1 cellular context compared by ENCODE assay signal in genomic region chr1:201917362-201918033, GRCh38.
A peak's percentile ranks its signal among the peaks of the same experiment; 100 is the strongest.
TF ChIP-seq lines count a peak whose summit lies in the region.

No MANE protein-coding gene starts in this region.

TF ChIP-seq in K562, 482 proteins besides CTCF, POLR2A, EP300 and RAD21 (continued from another document and continues in another):
- TF ChIP-seq ZBTB33 (CRISPR knock-in tag; IDR thresholded peaks at IDR 0.05) (0 out of 2 replicates have a peak, but pooled peaks have one; percentile 42), ZNF609 (CRISPR knock-in tag; IDR thresholded peaks at IDR 0.05; ENCODE audit: borderline replicate concordance) (0 out of 2 replicates have a peak, but pooled peaks have one; percentile 30), TFE3 (CRISPR knock-in tag; IDR thresholded peaks at IDR 0.05) (no peak), FOSL1 (tag; conservative IDR thresholded peaks at IDR 0.05) (peak; percentile 86), JUND (IDR thresholded peaks at IDR 0.05; ENCODE audit: borderline replicate concordance, low read depth, low read length) (peak; percentile 77), JUND (tag; IDR thresholded peaks at IDR 0.05; ENCODE audit: borderline replicate concordance, low read depth, low read length) (peak; percentile 71; the same call in 1 of the 3 replicates), NR2C1 (IDR thresholded peaks at IDR 0.05) (no peak), NR2C1 (tag; IDR thresholded peaks at IDR 0.05) (0 out of 2 replicates have a peak, but pooled peaks have one; percentile 13), TRIM28 (IDR thresholded peaks at IDR 0.05) (no peak), ZFX (CRISPR knock-in tag; IDR thresholded peaks at IDR 0.05) (0 out of 2 replicates have a peak, but pooled peaks have one; percentile 24), NFXL1 (CRISPR knock-in tag; IDR thresholded peaks at IDR 0.05) (0 out of 2 replicates have a peak, but pooled peaks have one; percentile 30), CUX1 (CRISPR knock-in tag; IDR thresholded peaks at IDR 0.05) (no peak), FOXK2 (conservative IDR thresholded peaks at IDR 0.05 in 1 of 2, IDR thresholded peaks at IDR 0.05 in 1 of 2; ENCODE audit: low read depth in 2 of 2) (0 out of 4 replicates have a peak, but pooled peaks of 1 of the 2 experiments have one; percentile 20), THAP12 (CRISPR knock-in tag; IDR thresholded peaks at IDR 0.05) (no peak), PTBP1 (IDR thresholded peaks at IDR 0.05; ENCODE audit: low read depth, low read length) (no peak), KHSRP (IDR thresholded peaks at IDR 0.05) (no peak), ZNF316 (IDR thresholded peaks at IDR 0.05) (no peak), ERF (CRISPR knock-in tag; IDR thresholded peaks at IDR 0.05) (no peak), RBM15 (IDR thresholded peaks at IDR 0.05; ENCODE audit: insufficient read depth, low read length) (no peak), JUNB (CRISPR knock-in tag; conservative IDR thresholded peaks at IDR 0.05) (peak; percentile 59; the same call in 1 of the 2 replicates), NBN (IDR thresholded peaks at IDR 0.05; ENCODE audit: low read depth) (no peak), ZNF445 (CRISPR knock-in tag; IDR thresholded peaks at IDR 0.05; ENCODE audit: low read depth) (peak; percentile 56; the same call in 1 of the 2 replicates), ZBTB11 (CRISPR knock-in tag; IDR thresholded peaks at IDR 0.05) (peak in 1 of 3 experiments; percentile 42; a peak in 1 of 6 replicates), RHOXF2B (CRISPR knock-in tag; conservative IDR thresholded peaks at IDR 0.05) (no peak), PYGO2 (tag; IDR thresholded peaks at IDR 0.05) (no peak), XRCC5 (IDR thresholded peaks at IDR 0.05; ENCODE audit: low read depth, low read length) (no peak), C11orf30 (IDR thresholded peaks at IDR 0.05; ENCODE audit: low read depth) (no peak), TOE1 (IDR thresholded peaks at IDR 0.05; ENCODE audit: borderline replicate concordance) (no peak), TOE1 (CRISPR knock-in tag; IDR thresholded peaks at IDR 0.05; ENCODE audit: borderline replicate concordance, low read depth) (0 out of 2 replicates have a peak, but pooled peaks have one; percentile 52), CREB5 (CRISPR knock-in tag; IDR thresholded peaks at IDR 0.05) (no peak), HNRNPLL (IDR thresholded peaks at IDR 0.05; ENCODE audit: low read depth, low read length, poor library complexity, severe bottlenecking) (no peak), SRF (CRISPR knock-in tag; IDR thresholded peaks at IDR 0.05) (peak in 1 of 2 experiments; percentile 37; a peak in 1 of 4 replicates), ZNF3 (CRISPR knock-in tag; IDR thresholded peaks at IDR 0.05) (no peak)
- TF ChIP-seq, protein P1, sequence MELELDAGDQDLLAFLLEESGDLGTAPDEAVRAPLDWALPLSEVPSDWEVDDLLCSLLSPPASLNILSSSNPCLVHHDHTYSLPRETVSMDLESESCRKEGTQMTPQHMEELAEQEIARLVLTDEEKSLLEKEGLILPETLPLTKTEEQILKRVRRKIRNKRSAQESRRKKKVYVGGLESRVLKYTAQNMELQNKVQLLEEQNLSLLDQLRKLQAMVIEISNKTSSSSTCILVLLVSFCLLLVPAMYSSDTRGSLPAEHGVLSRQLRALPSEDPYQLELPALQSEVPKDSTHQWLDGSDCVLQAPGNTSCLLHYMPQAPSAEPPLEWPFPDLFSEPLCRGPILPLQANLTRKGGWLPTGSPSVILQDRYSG (tag; conservative IDR thresholded peaks at IDR 0.05; ENCODE audit: low read depth): peak; percentile 69; the same call in 1 of the 2 replicates
